In genomic region chr5:59543826-59544442, GRCh38 we compare ENCODE assay signal across 12 cellular contexts.
DNase-seq lines count a peak whose midpoint lies in the region; ATAC-seq and TF ChIP-seq lines count a peak whose summit lies in the region.
"Had no signal": no experiment of that assay in that cellular context is flagged by ENCODE, and none has a peak within 500 bp of the region (broad histone marks: within the 10 kb centered on the region; RNA-seq: fewer than 3 reads in every experiment).

No MANE protein-coding gene starts in this region.

- no peak overlapping the region for H3K27ac ChIP-seq in lung (ENCODE audit: low read depth in 1 of 2, low read length in 1 of 2)

- H3K9me3 ChIP-seq in lung (ENCODE audit: control insufficient read depth in 2 of 2, insufficient read depth in 1 of 2, low read length in 1 of 2), result no peaks in the 10 kb centered on the region

- H3K4me3 ChIP-seq in lung, result no peak overlapping the region

- peak; percentile 25 for DNase-seq in NCI-H748 (lab: John Stamatoyannopoulos, UW; ENCODE audit: unreplicated experiment)
- DNase-seq in NCI-H748 treated with DMSO at 0.1 percent for 48 hours (lab: John Stamatoyannopoulos, UW), result no peak
- DNase-seq in lung (ENCODE audit: low spot score), result no peak
- no peak for DNase-seq in type B pancreatic cell (ENCODE audit: extremely low spot score, unreplicated experiment)
- no peak for DNase-seq in NCI-H2227 treated with DMSO at 0.1 percent for 48 hours (lab: John Stamatoyannopoulos, UW)
- DNase-seq in stimulated activated CD8-positive, alpha-beta memory T cell treated with anti-CD3 and anti-CD28 coated beads, Interleukin-4, amount 100 ng/mL, for 48 hours, result no peak
- DNase-seq in activated T-cell treated with anti-CD3 and anti-CD28 coated beads for 4 hours, result no peak
- DNase-seq: activated CD4-positive, alpha-beta T cell treated with anti-CD3 and anti-CD28 coated beads for 36 hours; AML-193; erythroblast; stimulated activated CD4-positive, alpha-beta T cell treated with anti-CD3 and anti-CD28 coated beads, Interleukin-1b, Interleukin-23, amount 100 ng/mL, for 48 hours had no signal

- peak; percentile 24 for ATAC-seq in lung (ENCODE audit: insufficient read depth, low FRiP score)
- ATAC-seq: activated CD4-positive, alpha-beta T cell treated with anti-CD3 and anti-CD28 coated beads for 36 hours had no signal

- H3K27ac Mint-ChIP-seq in brain, result peak overlapping the region; percentile 41 to 92 (median 50)
- peak overlapping the region; percentile 21 for H3K27ac Mint-ChIP-seq in type B pancreatic cell
- H3K27ac Mint-ChIP-seq: activated CD4-positive, alpha-beta T cell treated with anti-CD3 and anti-CD28 coated beads for 36 hours had no signal

- H3K9me3 Mint-ChIP-seq in brain, result no peaks in the 10 kb centered on the region
- H3K9me3 Mint-ChIP-seq in type B pancreatic cell, result peaks cover 1% of the 10 kb centered on the region

- TF ChIP-seq CTCF in brain (conservative IDR thresholded peaks at IDR 0.05), result no peak
- no peak for TF ChIP-seq CTCF in lung (IDR thresholded peaks at IDR 0.05; ENCODE audit: control extremely low read depth, extremely low read depth)
- no peak for TF ChIP-seq CTCF in type B pancreatic cell (conservative IDR thresholded peaks at IDR 0.05)

- H3K4me3 Mint-ChIP-seq in brain (peak overlapping the region in 1 of 5 experiments; percentile 37), type B pancreatic cell (no peak overlapping the region)
- H3K4me3 Mint-ChIP-seq: activated CD4-positive, alpha-beta T cell treated with anti-CD3 and anti-CD28 coated beads for 36 hours had no signal

- WGBS in lung, 2 donors, result 49 to 69% methylated on average over 2 of the region's 2 CpGs

- H3K36me3 ChIP-seq in lung (ENCODE audit: control insufficient read depth in 2 of 2, insufficient read depth in 2 of 2, low read length in 2 of 2), result no peaks in the 10 kb centered on the region

- H3K4me1 Mint-ChIP-seq in brain (peaks cover 70% of the 10 kb centered on the region), type B pancreatic cell (ENCODE audit: unreplicated experiment) (peaks cover 53% of the 10 kb centered on the region)
- H3K4me1 Mint-ChIP-seq: activated CD4-positive, alpha-beta T cell treated with anti-CD3 and anti-CD28 coated beads for 36 hours had no signal

- H3K36me3 Mint-ChIP-seq in brain (no peaks in the 10 kb centered on the region), type B pancreatic cell (peaks cover under 1% of the 10 kb centered on the region)

- H3K27me3 Mint-ChIP-seq in brain (no peaks in the 10 kb centered on the region), type B pancreatic cell (no peaks in the 10 kb centered on the region)
- H3K27me3 Mint-ChIP-seq: activated CD4-positive, alpha-beta T cell treated with anti-CD3 and anti-CD28 coated beads for 36 hours had no signal

- no peaks in the 10 kb centered on the region for H3K27me3 ChIP-seq in lung (ENCODE audit: control insufficient read depth, insufficient read depth)

- peaks cover 2 to 23% of the 10 kb centered on the region in 2 donors for H3K4me1 ChIP-seq in lung (ENCODE audit: control insufficient read depth in 2 of 2, insufficient read depth in 2 of 2, low read length in 2 of 2)
